In genomic region chr1:111439461-111440351, GRCh38 we compare ENCODE assay signal across 13 cellular contexts.
"Had no signal": no experiment of that assay in that cellular context is flagged by ENCODE, and none has a peak within 500 bp of the region (broad histone marks: within the 10 kb centered on the region; RNA-seq: fewer than 3 reads in every experiment).

No MANE protein-coding gene starts in this region.

- H3K4me1 ChIP-seq: ascending aorta, psoas muscle, right lobe of liver, upper lobe of right lung had no signal

- H3K27me3 ChIP-seq: ascending aorta, right lobe of liver, upper lobe of right lung had no signal

- H3K27ac ChIP-seq: ascending aorta, psoas muscle, right lobe of liver, upper lobe of right lung had no signal

- DNase-seq: activated CD4-positive, alpha-beta T cell treated with anti-CD3 and anti-CD28 coated beads, Interleukin-2, amount 50 U/mL, for 48 hours; foreskin melanocyte; head of caudate nucleus; left colon; psoas muscle; right lobe of liver; stimulated activated naive CD4-positive, alpha-beta T cell; upper lobe of right lung had no signal

- H3K27me3 Mint-ChIP-seq: activated naive CD4-positive, alpha-beta T cell treated with anti-CD3 and anti-CD28 coated beads, Interleukin-2, amount 50 U/mL, for 24 hours; natural killer cell treated with Interleukin-12 subunit alpha and Interleukin-12 subunit beta and Interleukin-15 and Interleukin-18, amount 100 ng/mL, for 72 hours had no signal

- ATAC-seq: activated CD4-positive, CD25-positive, alpha-beta regulatory T cell treated with anti-CD3 and anti-CD28 coated beads, Interleukin-2, amount 50 U/mL, for 24 hours; left colon; natural killer cell treated with Interleukin-12 subunit alpha and Interleukin-12 subunit beta and Interleukin-15 and Interleukin-18, amount 100 ng/mL, for 72 hours; psoas muscle; right lobe of liver; upper lobe of right lung had no signal

- H3K4me3 Mint-ChIP-seq: activated naive CD4-positive, alpha-beta T cell treated with anti-CD3 and anti-CD28 coated beads, Interleukin-2, amount 50 U/mL, for 24 hours; natural killer cell treated with Interleukin-12 subunit alpha and Interleukin-12 subunit beta and Interleukin-15 and Interleukin-18, amount 100 ng/mL, for 72 hours had no signal

- H3K27ac Mint-ChIP-seq: activated naive CD4-positive, alpha-beta T cell treated with anti-CD3 and anti-CD28 coated beads, Interleukin-2, amount 50 U/mL, for 24 hours had no signal

- H3K9me3 ChIP-seq: ascending aorta, psoas muscle, right lobe of liver, upper lobe of right lung had no signal

- H3K9me3 Mint-ChIP-seq: activated naive CD4-positive, alpha-beta T cell treated with anti-CD3 and anti-CD28 coated beads, Interleukin-2, amount 50 U/mL, for 24 hours; natural killer cell treated with Interleukin-12 subunit alpha and Interleukin-12 subunit beta and Interleukin-15 and Interleukin-18, amount 100 ng/mL, for 72 hours had no signal

- H3K4me3 ChIP-seq: ascending aorta, lung, psoas muscle, right lobe of liver, upper lobe of right lung had no signal
